In the genomic region with DNA sequence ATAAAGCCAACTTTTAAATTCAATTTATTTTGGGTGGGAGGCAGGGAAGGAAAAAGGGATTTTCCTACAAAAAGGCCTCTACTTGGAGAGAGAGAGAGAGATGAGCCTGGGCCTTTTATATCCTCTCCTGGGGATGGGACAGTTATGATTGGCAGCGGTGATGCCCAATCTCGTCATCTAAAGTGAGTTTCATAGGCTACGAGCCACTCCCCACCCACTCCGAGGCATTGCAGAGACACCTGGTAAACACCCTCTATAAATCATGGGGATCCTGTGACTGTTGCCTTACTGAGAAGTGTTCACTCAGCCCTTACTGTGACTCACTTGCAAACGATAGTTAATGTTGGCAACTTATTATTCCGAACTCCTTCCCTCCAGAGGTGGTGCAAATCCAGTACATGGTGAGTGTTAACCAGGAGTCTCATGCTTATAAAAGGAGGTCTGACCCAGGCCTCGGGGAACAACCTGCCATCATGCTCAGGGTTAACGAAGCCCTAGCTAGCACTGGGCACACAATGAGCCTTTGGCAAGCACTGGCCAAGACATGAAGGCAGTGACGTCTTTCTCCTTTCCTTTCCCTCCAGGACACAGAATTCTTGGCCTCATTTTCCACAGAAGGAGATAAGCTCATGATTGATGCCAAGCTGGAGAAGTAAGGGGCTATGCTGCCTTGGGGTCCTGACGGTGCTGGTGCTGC, we compare ENCODE assay signal across 33 cellular contexts. TPM values are rescaled to one million over a fixed set of nuclear protein-coding genes. Genes with fewer than 3 reads are reported as not detected.
DNase-seq lines count a peak whose midpoint lies in the region; ATAC-seq and TF ChIP-seq lines count a peak whose summit lies in the region.
"Had no signal": no experiment of that assay in that cellular context is flagged by ENCODE, and none has a peak within 500 bp of the region (broad histone marks: within the 10 kb centered on the region; RNA-seq: fewer than 3 reads in every experiment).

No MANE protein-coding gene starts in this region.

- no peaks in the 10 kb centered on the region for H3K9me3 ChIP-seq in stomach
- H3K9me3 ChIP-seq: ascending aorta, esophagus muscularis mucosa, upper lobe of left lung had no signal

- no peak for TF ChIP-seq CTCF in RWPE1 (conservative IDR thresholded peaks at IDR 0.05; ENCODE audit: low read depth)
- no peak for TF ChIP-seq CTCF in stomach (IDR thresholded peaks at IDR 0.05)

- TF ChIP-seq EP300 in stomach (IDR thresholded peaks at IDR 0.05): no peak

- POLR2A ChIA-PET in RWPE1 (lab: Yijun Ruan, JAX; ENCODE audit: low non-redundant PET): no interaction called here

- peaks cover 0 to 13% (median 0%) of the 10 kb centered on the region in 4 donors for H3K4me1 ChIP-seq in stomach
- H3K4me1 ChIP-seq: ascending aorta, parathyroid adenoma had no signal

- no peak for ATAC-seq in GM19397 (IDR thresholded peaks at IDR 0.05; ENCODE audit: unreplicated experiment)
- ATAC-seq: GM23338; Panc1; sciatic nerve; stimulated activated effector memory CD8-positive, alpha-beta T cell treated with anti-CD3 and anti-CD28 coated beads, Interleukin-12 subunit alpha, Interleukin-12 subunit beta, amount 100 ng/mL, for 72 hours had no signal

- DNase-seq in DMS153 (lab: John Stamatoyannopoulos, UW) (peak; percentile 69), DMS153 treated with DMSO at 0.1 percent for 48 hours (lab: John Stamatoyannopoulos, UW; ENCODE audit: unreplicated experiment) (no peak), HT-29 (ENCODE audit: low spot score) (peak; percentile 41), RWPE1 (ENCODE audit: low spot score) (peak; percentile 64), kidney tubule cell (ENCODE audit: low spot score) (peak; percentile 18), stomach (no peak), NCI-H82 treated with DMSO at 0.1 percent for 48 hours (lab: John Stamatoyannopoulos, UW; ENCODE audit: unreplicated experiment) (no peak)
- DNase-seq: activated CD8-positive, alpha-beta memory T cell treated with anti-CD3 and anti-CD28 coated beads for 24 hours; activated gamma-delta T cell; activated naive CD8-positive, alpha-beta T cell treated with anti-CD3 and anti-CD28 coated beads, Interleukin-2, amount 10 ng/mL, durations not matched to agents 7 days and 5 days; central memory CD4-positive, alpha-beta T cell; foreskin melanocyte; left cardiac atrium; MV-4-11; NCI-H1694 treated with DMSO at 0.1 percent for 48 hours; NCI-H2171 treated with DMSO at 0.1 percent for 48 hours; stimulated activated CD4-positive, alpha-beta T cell treated with anti-CD3 and anti-CD28 coated beads, Interleukin-12 subunit alpha, Interleukin-12 subunit beta, amount 100 ng/mL, for 4 hours; stimulated activated CD4-positive, alpha-beta T cell treated with anti-CD3 and anti-CD28 coated beads, Interleukin-4, amount 100 ng/mL, for 24 hours; upper lobe of left lung had no signal

- intact Hi-C loops in stomach (cut with DNase I; ENCODE audit: low total_unique reads): loop anchor here (5.0 to 10.0 kb wide), 2 partner anchors 115 to 198 kb away; partner anchors contain the start of gene BPIFA3

- H3K36me3 ChIP-seq in stomach: no peaks in the 10 kb centered on the region
- H3K36me3 ChIP-seq: ascending aorta, esophagus muscularis mucosa, upper lobe of left lung had no signal

- WGBS in stomach, 5 donors: 51 to 60% (median 57%) methylated on average over 10 of the region's 10 CpGs

- peaks cover 0 to 4% (median 0%) of the 10 kb centered on the region in 3 donors for H3K27me3 ChIP-seq in stomach
- H3K27me3 ChIP-seq: ascending aorta, upper lobe of left lung had no signal

- H3K4me3 ChIP-seq in stomach: no peak overlapping the region
- H3K4me3 ChIP-seq: ascending aorta, esophagus muscularis mucosa, GM23338, upper lobe of left lung had no signal

- TF ChIP-seq POLR2A in stomach (IDR thresholded peaks at IDR 0.05): no peak

- H3K27ac ChIP-seq in RWPE1: no peak overlapping the region
- H3K27ac ChIP-seq in stomach: no peak overlapping the region
- H3K27ac ChIP-seq: 22Rv1, ascending aorta, esophagus muscularis mucosa, KMS-11, parathyroid adenoma, upper lobe of left lung had no signal

- CTCF ChIA-PET in RWPE1 (lab: Yijun Ruan, JAX): interaction anchor here (0.5 to 0.8 kb wide), 3 partner anchors 49 to 950 kb away, joined by 3 to 5 read pairs (median 3); no protein-coding TSS in a partner anchor

RNA-seq across cellular contexts. Expression of gene BPIFB4, which starts 20.5 kb away (rescaled TPM):
- total RNA-seq in HT-29 (2014; rRNA removed; shearing (Covaris generic)): not detected in 2 replicates
- not detected for total RNA-seq in stomach
- not detected for polyA plus RNA-seq in stomach
- total RNA-seq: activated naive CD8-positive, alpha-beta T cell treated with anti-CD3 and anti-CD28 coated beads, Interleukin-2, amount 10 ng/mL, durations not matched to agents 7 days and 5 days; ascending aorta; esophagus muscularis mucosa; GM23338; left cardiac atrium; lung microvascular endothelial cell; sciatic nerve; T-helper 2 cell treated with Interferon-gamma antibody and Interleukin-4, amounts not matched to agents 100 ng/mL and 5 ng/mL, for 36 hours; upper lobe of left lung had no signal
- polyA plus RNA-seq: CD14-positive monocyte, GM23338, neural cell had no signal

RNA-seq across cellular contexts. Expression of gene BPIFB3, which starts 46.3 kb away (rescaled TPM):
- total RNA-seq in HT-29 (2014; rRNA removed; shearing (Covaris generic)): not detected in 2 replicates
- not detected for total RNA-seq in stomach
- polyA plus RNA-seq in stomach: not detected
- total RNA-seq: activated naive CD8-positive, alpha-beta T cell treated with anti-CD3 and anti-CD28 coated beads, Interleukin-2, amount 10 ng/mL, durations not matched to agents 7 days and 5 days; ascending aorta; esophagus muscularis mucosa; GM23338; left cardiac atrium; lung microvascular endothelial cell; sciatic nerve; T-helper 2 cell treated with Interferon-gamma antibody and Interleukin-4, amounts not matched to agents 100 ng/mL and 5 ng/mL, for 36 hours; upper lobe of left lung had no signal
- polyA plus RNA-seq: CD14-positive monocyte, GM23338, neural cell had no signal

Comparison
In these comparisons a context has a peak if more than half of its experiments do, and no peak if none do; other contexts are left out.
1. DNase-seq: peak in DMS153 (single experiment), HT-29 (single experiment), RWPE1 (single experiment) and kidney tubule cell (single experiment); none in DMS153 treated with DMSO at 0.1 percent for 48 hours (single experiment), stomach (single experiment) and NCI-H82 treated with DMSO at 0.1 percent for 48 hours (single experiment).